31 cellular contexts compared by ENCODE assay signal in genomic region chr6:151677427-151677826, GRCh38.
"Had no signal": no experiment of that assay in that cellular context is flagged by ENCODE, and none has a peak within 500 bp of the region (broad histone marks: within the 10 kb centered on the region; RNA-seq: fewer than 3 reads in every experiment).

No MANE protein-coding gene starts in this region.

- DNase-seq: dermis blood vessel endothelial cell; effector memory CD4-positive, alpha-beta T cell; esophagus squamous epithelium; foreskin melanocyte; hypothalamus; immature natural killer cell; islet precursor cell; kidney glomerular epithelial cell; left colon; left ventricle myocardium superior; mucosa of descending colon; naive B cell; stimulated activated CD4-positive, alpha-beta T cell treated with anti-CD3 and anti-CD28 coated beads, Interleukin-12 subunit alpha, Interleukin-12 subunit beta, amount 100 ng/mL, for 4 hours; stimulated activated CD4-positive, alpha-beta T cell treated with anti-CD3 and anti-CD28 coated beads, Interleukin-1b, Interleukin-23, amount 100 ng/mL, for 48 hours; stimulated activated CD4-positive, alpha-beta T cell treated with anti-CD3 and anti-CD28 coated beads, Interleukin-4, amount 100 ng/mL, for 1 hour; stimulated activated naive CD4-positive, alpha-beta T cell treated with Interleukin-2 at 50 U/mL for 16 hours; stomach; substantia nigra; testis; upper lobe of left lung had no signal

- H3K9me3 ChIP-seq: esophagus squamous epithelium, mucosa of descending colon, neutrophil, stomach, testis, tibial nerve, upper lobe of left lung had no signal

- H3K36me3 ChIP-seq: esophagus squamous epithelium, neutrophil, stomach, tibial nerve, upper lobe of left lung had no signal

- H3K27ac ChIP-seq: coronary artery, neutrophil, parathyroid adenoma, stomach, testis, tibial nerve, upper lobe of left lung had no signal

- H3K4me3 ChIP-seq: coronary artery, esophagus squamous epithelium, lung, mucosa of descending colon, smooth muscle cell, stomach, testis, tibial nerve, upper lobe of left lung had no signal

- FAIRE-seq: endothelial cell of umbilical vein, urothelium cell line had no signal

- H3K9ac ChIP-seq: parathyroid adenoma had no signal

- H3K4me1 ChIP-seq: parathyroid adenoma, testis had no signal

- ATAC-seq: left colon; left ventricle myocardium superior; mucosa of descending colon; natural killer cell treated with Interleukin-12 subunit alpha and Interleukin-12 subunit beta and Interleukin-15 and Interleukin-18, amount 100 ng/mL, for 72 hours; sciatic nerve; stimulated activated effector memory CD8-positive, alpha-beta T cell treated with anti-CD3 and anti-CD28 coated beads, Interleukin-12 subunit alpha, Interleukin-12 subunit beta, amount 100 ng/mL, for 72 hours had no signal

- H3K27me3 ChIP-seq: esophagus squamous epithelium, stomach, testis, tibial nerve, upper lobe of left lung had no signal
